Comparison of ENCODE assay signal across 8 cellular contexts in the genomic region with DNA sequence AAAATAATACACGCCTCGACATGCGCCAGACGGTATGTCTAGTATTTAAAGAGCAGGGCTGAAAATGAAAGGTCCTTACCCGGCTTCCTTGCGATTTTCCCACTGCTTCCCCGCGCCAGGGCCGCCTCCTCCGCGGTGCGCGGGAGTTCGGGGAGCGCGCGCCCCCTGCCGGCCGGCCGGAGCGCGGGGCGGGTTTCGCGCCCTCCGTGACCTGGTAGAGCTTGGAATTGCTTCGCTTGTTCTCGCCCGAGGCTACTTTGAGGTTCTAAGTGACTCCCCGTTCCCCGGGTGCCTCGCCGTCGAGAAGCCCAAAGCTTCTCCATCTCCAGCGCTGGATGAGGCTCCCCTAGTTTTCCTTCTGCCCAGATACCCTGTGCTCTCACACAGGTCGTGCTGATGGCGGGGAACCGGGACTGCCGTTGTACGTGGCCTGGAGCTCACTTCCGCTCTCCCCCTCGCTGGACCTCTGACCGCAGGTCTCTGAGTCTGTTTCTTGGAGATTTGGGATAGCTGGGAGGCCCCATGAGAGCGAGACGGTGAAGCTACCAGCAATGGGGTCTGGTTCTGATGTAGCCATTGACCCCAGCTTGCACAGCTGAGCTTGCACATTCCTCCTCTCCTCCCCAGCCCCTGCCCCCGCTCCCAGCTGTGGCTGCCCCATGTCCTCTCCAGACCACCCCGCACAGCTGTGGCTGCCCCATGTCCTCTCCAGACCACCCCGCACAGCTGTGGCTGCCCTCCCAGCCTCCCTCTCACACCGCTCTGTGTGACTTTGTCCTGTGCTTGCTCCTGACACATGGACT. TPM values are rescaled to one million over a fixed set of nuclear protein-coding genes. Genes with fewer than 3 reads are reported as not detected.
DNase-seq lines count a peak whose midpoint lies in the region; ATAC-seq and TF ChIP-seq lines count a peak whose summit lies in the region.
"Not testable (repeated sequence)": the region's sequence is repeated elsewhere in the genome, so short reads cannot be mapped to it uniquely, and the experiment has no call there.

No MANE protein-coding gene starts in this region.

- not testable (repeated sequence) for H3K9me3 Mint-ChIP-seq in HFFc6; activated naive CD4-positive, alpha-beta T cell treated with anti-CD3 and anti-CD28 coated beads, Interleukin-2, amount 50 U/mL, for 72 hours

- not testable (repeated sequence) for H3K27ac Mint-ChIP-seq in HFFc6; activated naive CD4-positive, alpha-beta T cell treated with anti-CD3 and anti-CD28 coated beads, Interleukin-2, amount 50 U/mL, for 72 hours

- not testable (repeated sequence) for TF ChIP-seq POLR2A in gastrocnemius medialis (IDR thresholded peaks at IDR 0.05)

- H3K36me3 ChIP-seq in gastrocnemius medialis, result not testable (repeated sequence)

- intact Hi-C loops in gastrocnemius medialis (cut with DNase I; ENCODE audit: low total_unique reads), result not testable (repeated sequence)

- not testable (repeated sequence) for H3K4me3 Mint-ChIP-seq in HFFc6

- not testable (repeated sequence) for H3K27me3 Mint-ChIP-seq in HFFc6 (ENCODE audit: insufficient read depth)

- H3K4me1 ChIP-seq in gastrocnemius medialis, result not testable (repeated sequence)

- not testable (repeated sequence) for H3K4me1 Mint-ChIP-seq in HFFc6 (ENCODE audit: low read depth)

- H3K9me3 ChIP-seq in gastrocnemius medialis, result not testable (repeated sequence)

- DNase-seq in HFFc6; Jurkat, Clone E6-1 (ENCODE audit: low read depth, low spot score); left lobe of liver (ENCODE audit: low spot score); gastrocnemius medialis: not testable (repeated sequence)
- peak in 1 of 2 donors; percentile 62 for DNase-seq in activated naive CD4-positive, alpha-beta T cell treated with anti-CD3 and anti-CD28 coated beads, Interleukin-2, amount 50 U/mL, for 72 hours (ENCODE audit: low spot score in 2 of 2)

- H3K4me3 ChIP-seq in Jurkat, Clone E6-1 (ENCODE audit: low read length), result peak overlapping the region; percentile 39
- H3K4me3 ChIP-seq in gastrocnemius medialis, result peak overlapping the region in 1 of 4 donors; percentile 34

- not testable (repeated sequence) for H3K27me3 ChIP-seq in gastrocnemius medialis

- TF ChIP-seq CTCF in HFFc6 (IDR thresholded peaks at IDR 0.05) (peak; percentile 28), gastrocnemius medialis (IDR thresholded peaks at IDR 0.05 in 4 of 5, conservative IDR thresholded peaks at IDR 0.05 in 1 of 5) (peak in 1 of 5 experiments; percentile 7)

- not testable (repeated sequence) for H3K36me3 Mint-ChIP-seq in HFFc6 (ENCODE audit: low read depth); activated naive CD4-positive, alpha-beta T cell treated with anti-CD3 and anti-CD28 coated beads, Interleukin-2, amount 50 U/mL, for 72 hours

- H3K27ac ChIP-seq in gastrocnemius medialis, result not testable (repeated sequence)

- ATAC-seq in GM18502 (IDR thresholded peaks at IDR 0.05; ENCODE audit: poor library complexity, unreplicated experiment) (peak; percentile 91), GM19438 (IDR thresholded peaks at IDR 0.05; ENCODE audit: low read depth, unreplicated experiment) (peak; percentile 91), HG03097 (IDR thresholded peaks at IDR 0.05; ENCODE audit: low FRiP score, unreplicated experiment) (peak; percentile 87), left lobe of liver (peak; percentile 99), gastrocnemius medialis (peak; percentile 98 to 99)
- peak; percentile 96 to 97 for ATAC-seq in activated naive CD4-positive, alpha-beta T cell treated with anti-CD3 and anti-CD28 coated beads, Interleukin-2, amount 50 U/mL, for 72 hours

- in situ Hi-C loops in gastrocnemius medialis (cut with MboI; ENCODE audit: low sequenced_read_pairs in 4 of 4), result not testable (repeated sequence)

RNA-seq across cellular contexts. Expression of a gene that starts 11.1 kb away (rescaled TPM):
- total RNA-seq in HFFc6 (2021; fragmentation: NEBNext Ultra II Directional; extraction: Animal tissue kit (Norgen Biotek cat#: 25700)), result 100 to 1,000 TPM; 286 to 401 (median 358) TPM
- polyA plus RNA-seq in Jurkat, Clone E6-1 (2012; ENCODE audit: insufficient read depth, insufficient read length), result 920 TPM
- 100 to 1,000 TPM; 925 to 947 TPM for total RNA-seq in activated naive CD4-positive, alpha-beta T cell treated with anti-CD3 and anti-CD28 coated beads, Interleukin-2, amount 50 U/mL, for 72 hours
- 215 TPM for total RNA-seq in left lobe of liver
- total RNA-seq in gastrocnemius medialis, result 100 to 1,000 TPM in 3 of 4 donors, 10 to 100 TPM in 1; 72.4 to 209 (median 157) TPM

RNA-seq across cellular contexts. Expression of a gene that starts 46.3 kb away (rescaled TPM):
- not detected for total RNA-seq in HFFc6 (2021; fragmentation: NEBNext Ultra II Directional; extraction: Animal tissue kit (Norgen Biotek cat#: 25700))
- polyA plus RNA-seq in Jurkat, Clone E6-1 (2012; ENCODE audit: insufficient read depth, insufficient read length), result not detected
- total RNA-seq in activated naive CD4-positive, alpha-beta T cell treated with anti-CD3 and anti-CD28 coated beads, Interleukin-2, amount 50 U/mL, for 72 hours, result not detected
- total RNA-seq in left lobe of liver, result not detected
- not detected for total RNA-seq in gastrocnemius medialis
